In the genomic region with DNA sequence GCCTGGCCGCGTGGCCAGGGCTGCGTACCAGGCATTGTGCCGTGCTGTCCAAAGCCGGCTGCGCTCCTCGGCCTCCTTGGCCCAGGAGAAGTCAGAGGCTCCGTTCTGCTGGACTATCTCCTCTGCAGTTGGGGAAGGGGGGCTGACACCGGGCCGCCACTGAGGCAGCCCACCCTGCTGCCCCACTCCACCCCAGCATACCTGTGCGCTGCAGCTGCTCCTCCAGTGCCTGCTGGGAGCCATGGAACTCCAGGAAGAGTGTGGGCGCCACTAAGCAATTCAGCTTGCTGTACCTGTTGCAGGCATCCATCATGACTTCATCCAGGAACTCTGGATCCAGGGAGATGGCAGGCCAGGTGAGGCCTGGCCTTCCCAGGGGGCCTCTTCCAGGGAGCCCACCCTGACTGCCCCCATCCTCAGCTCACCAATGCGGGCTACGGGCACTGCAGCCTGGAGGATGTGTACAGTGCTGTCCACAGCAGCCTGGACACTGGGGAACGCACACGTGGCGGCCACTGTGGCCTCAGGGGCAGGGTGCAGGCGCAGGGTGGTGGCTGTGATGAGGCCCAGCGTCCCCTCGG, we compare ENCODE assay signal across 1 cellular context.
A peak's percentile ranks its signal among the peaks of the same experiment; 100 is the strongest.
TF ChIP-seq lines count a peak whose summit lies in the region.

No MANE protein-coding gene starts in this region.

TF ChIP-seq in HepG2, 621 proteins besides CTCF, POLR2A, EP300 and RAD21:
- TF ChIP-seq ZFP36L2 (CRISPR knock-in tag; IDR thresholded peaks at IDR 0.05) (no peak), RORA (CRISPR knock-in tag; IDR thresholded peaks at IDR 0.05) (no peak), ZNF577 (CRISPR knock-in tag; IDR thresholded peaks at IDR 0.05; ENCODE audit: borderline replicate concordance, low read depth) (no peak), ZFP41 (CRISPR knock-in tag; IDR thresholded peaks at IDR 0.05; ENCODE audit: borderline replicate concordance) (0 out of 2 replicates have a peak, but pooled peaks have one; percentile 65), HOXA3 (CRISPR knock-in tag; IDR thresholded peaks at IDR 0.05) (no peak), SALL2 (CRISPR knock-in tag; IDR thresholded peaks at IDR 0.05) (no peak), ZNF749 (CRISPR knock-in tag; IDR thresholded peaks at IDR 0.05; ENCODE audit: borderline replicate concordance) (0 out of 2 replicates have a peak, but pooled peaks have one; percentile 66), NFE2L1 (CRISPR knock-in tag; IDR thresholded peaks at IDR 0.05; ENCODE audit: borderline replicate concordance) (0 out of 2 replicates have a peak, but pooled peaks have one; percentile 58), ZNF292 (CRISPR knock-in tag; IDR thresholded peaks at IDR 0.05; ENCODE audit: borderline replicate concordance, low read depth) (no peak), XBP1 (CRISPR knock-in tag; IDR thresholded peaks at IDR 0.05) (no peak), UBTF (CRISPR knock-in tag; IDR thresholded peaks at IDR 0.05) (0 out of 2 replicates have a peak, but pooled peaks have one; percentile 29), ZNF326 (CRISPR knock-in tag; IDR thresholded peaks at IDR 0.05; ENCODE audit: borderline replicate concordance) (peak; percentile 25; the same call in 1 of the 2 replicates), AGO2 (optimal IDR thresholded peaks at IDR 0.05; ENCODE audit: low read depth, low read length) (peak; percentile 73), CHCHD3 (CRISPR knock-in tag; IDR thresholded peaks at IDR 0.05) (no peak), PCBP1 (IDR thresholded peaks at IDR 0.05; ENCODE audit: borderline replicate concordance, low read depth, low read length) (0 out of 2 replicates have a peak, but pooled peaks have one; percentile 54), RFXAP (CRISPR knock-in tag; IDR thresholded peaks at IDR 0.05; ENCODE audit: borderline replicate concordance) (no peak)
- TF ChIP-seq, protein P1, sequence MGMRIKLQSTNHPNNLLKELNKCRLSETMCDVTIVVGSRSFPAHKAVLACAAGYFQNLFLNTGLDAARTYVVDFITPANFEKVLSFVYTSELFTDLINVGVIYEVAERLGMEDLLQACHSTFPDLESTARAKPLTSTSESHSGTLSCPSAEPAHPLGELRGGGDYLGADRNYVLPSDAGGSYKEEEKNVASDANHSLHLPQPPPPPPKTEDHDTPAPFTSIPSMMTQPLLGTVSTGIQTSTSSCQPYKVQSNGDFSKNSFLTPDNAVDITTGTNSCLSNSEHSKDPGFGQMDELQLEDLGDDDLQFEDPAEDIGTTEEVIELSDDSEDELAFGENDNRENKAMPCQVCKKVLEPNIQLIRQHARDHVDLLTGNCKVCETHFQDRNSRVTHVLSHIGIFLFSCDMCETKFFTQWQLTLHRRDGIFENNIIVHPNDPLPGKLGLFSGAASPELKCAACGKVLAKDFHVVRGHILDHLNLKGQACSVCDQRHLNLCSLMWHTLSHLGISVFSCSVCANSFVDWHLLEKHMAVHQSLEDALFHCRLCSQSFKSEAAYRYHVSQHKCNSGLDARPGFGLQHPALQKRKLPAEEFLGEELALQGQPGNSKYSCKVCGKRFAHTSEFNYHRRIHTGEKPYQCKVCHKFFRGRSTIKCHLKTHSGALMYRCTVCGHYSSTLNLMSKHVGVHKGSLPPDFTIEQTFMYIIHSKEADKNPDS (CRISPR knock-in tag; IDR thresholded peaks at IDR 0.05) = 0 out of 2 replicates have a peak, but pooled peaks have one; percentile 38
